Comparison of ENCODE assay signal across 1 cellular context in the genomic region with DNA sequence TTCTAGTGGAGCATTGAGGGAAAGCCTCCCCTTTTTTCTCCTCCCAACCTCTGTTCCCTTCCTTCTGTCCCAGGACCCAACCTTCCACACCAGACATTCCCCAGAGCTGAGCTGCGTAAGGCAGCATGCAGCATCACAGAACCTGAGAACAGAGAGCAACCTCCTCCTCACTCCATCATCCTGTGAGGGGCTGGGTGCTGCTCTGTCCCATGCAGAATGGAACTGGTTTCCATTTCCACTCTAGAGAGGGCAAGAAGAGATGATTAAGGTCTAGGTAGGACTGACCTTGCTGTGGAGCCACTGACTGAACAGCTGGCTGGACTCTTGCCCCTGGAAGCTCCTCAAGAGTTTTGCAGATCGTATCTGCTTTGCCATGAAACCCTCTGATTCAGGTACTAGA.
TF ChIP-seq lines count a peak whose summit lies in the region.

No MANE protein-coding gene starts in this region.

TF ChIP-seq in IMR-90, 13 proteins besides CTCF, POLR2A, EP300 and RAD21:
- no peak for TF ChIP-seq MAZ (IDR thresholded peaks at IDR 0.05; ENCODE audit: borderline replicate concordance, low read depth, low read length)
- no peak for TF ChIP-seq MXI1 (IDR thresholded peaks at IDR 0.05; ENCODE audit: borderline replicate concordance, low read depth, low read length)
- TF ChIP-seq RCOR1 (IDR thresholded peaks at IDR 0.05; ENCODE audit: insufficient replicate concordance, low read length): no peak
- TF ChIP-seq CHD1 (IDR thresholded peaks at IDR 0.05; ENCODE audit: low read depth, low read length): no peak
- no peak for TF ChIP-seq SMC3 (IDR thresholded peaks at IDR 0.05; ENCODE audit: low read depth, low read length)
- TF ChIP-seq MAFK (IDR thresholded peaks at IDR 0.05; ENCODE audit: low read depth, low read length): no peak
- TF ChIP-seq BHLHE40 (IDR thresholded peaks at IDR 0.05; ENCODE audit: low read depth, low read length): no peak
- TF ChIP-seq CEBPB (IDR thresholded peaks at IDR 0.05; ENCODE audit: low read depth, low read length): no peak
- no peak for TF ChIP-seq FOS (IDR thresholded peaks at IDR 0.05; ENCODE audit: low read depth, low read length)
- TF ChIP-seq, protein P1, sequence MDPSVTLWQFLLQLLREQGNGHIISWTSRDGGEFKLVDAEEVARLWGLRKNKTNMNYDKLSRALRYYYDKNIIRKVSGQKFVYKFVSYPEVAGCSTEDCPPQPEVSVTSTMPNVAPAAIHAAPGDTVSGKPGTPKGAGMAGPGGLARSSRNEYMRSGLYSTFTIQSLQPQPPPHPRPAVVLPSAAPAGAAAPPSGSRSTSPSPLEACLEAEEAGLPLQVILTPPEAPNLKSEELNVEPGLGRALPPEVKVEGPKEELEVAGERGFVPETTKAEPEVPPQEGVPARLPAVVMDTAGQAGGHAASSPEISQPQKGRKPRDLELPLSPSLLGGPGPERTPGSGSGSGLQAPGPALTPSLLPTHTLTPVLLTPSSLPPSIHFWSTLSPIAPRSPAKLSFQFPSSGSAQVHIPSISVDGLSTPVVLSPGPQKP (IDR thresholded peaks at IDR 0.05; ENCODE audit: borderline replicate concordance, low read depth, low read length): no peak
- TF ChIP-seq, protein P2, sequence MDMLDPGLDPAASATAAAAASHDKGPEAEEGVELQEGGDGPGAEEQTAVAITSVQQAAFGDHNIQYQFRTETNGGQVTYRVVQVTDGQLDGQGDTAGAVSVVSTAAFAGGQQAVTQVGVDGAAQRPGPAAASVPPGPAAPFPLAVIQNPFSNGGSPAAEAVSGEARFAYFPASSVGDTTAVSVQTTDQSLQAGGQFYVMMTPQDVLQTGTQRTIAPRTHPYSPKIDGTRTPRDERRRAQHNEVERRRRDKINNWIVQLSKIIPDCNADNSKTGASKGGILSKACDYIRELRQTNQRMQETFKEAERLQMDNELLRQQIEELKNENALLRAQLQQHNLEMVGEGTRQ (IDR thresholded peaks at IDR 0.05; ENCODE audit: low read depth, low read length): no peak
- no peak for TF ChIP-seq RFX5 (IDR thresholded peaks at IDR 0.05; ENCODE audit: low read depth, low read length)
